21 cellular contexts compared by ENCODE assay signal in the genomic region with DNA sequence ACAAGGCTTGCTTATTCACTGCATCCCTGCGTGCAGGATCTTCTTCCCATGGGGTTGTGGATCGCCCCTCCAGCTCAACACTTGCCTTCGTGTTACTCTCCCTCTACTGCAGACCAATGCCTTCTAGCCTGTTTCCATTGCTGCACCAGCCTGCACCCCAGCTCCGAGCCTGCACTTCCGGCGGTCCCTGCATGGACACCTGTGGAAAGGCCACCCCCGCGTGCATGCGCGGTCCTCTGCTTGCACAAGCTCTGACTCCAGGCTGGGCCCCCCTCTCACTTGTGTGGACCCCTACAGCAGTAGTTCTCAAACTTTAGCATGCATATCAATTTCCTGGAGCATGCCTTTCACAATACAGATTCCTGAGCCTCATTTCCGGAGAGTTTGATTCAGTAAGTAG. TPM values are rescaled to one million over a fixed set of nuclear protein-coding genes. Genes with fewer than 3 reads are reported as not detected.
DNase-seq lines count a peak whose midpoint lies in the region; ATAC-seq, FAIRE-seq and TF ChIP-seq lines count a peak whose summit lies in the region.
"Had no signal": no experiment of that assay in that cellular context is flagged by ENCODE, and none has a peak within 500 bp of the region (broad histone marks: within the 10 kb centered on the region; RNA-seq: fewer than 3 reads in every experiment).

No MANE protein-coding gene starts in this region.

- H3K4me3 Mint-ChIP-seq in Caco-2 (ENCODE audit: unreplicated experiment): no peak overlapping the region
- H3K4me3 Mint-ChIP-seq in neural crest cell: no peak overlapping the region
- H3K4me3 Mint-ChIP-seq in naive thymus-derived CD8-positive, alpha-beta T cell: no peak overlapping the region
- H3K4me3 Mint-ChIP-seq: CD4-positive, alpha-beta T cell had no signal

- peak; percentile 56 for FAIRE-seq in urothelium cell line (lab: Jason Lieb, UNC)
- FAIRE-seq: A549, HepG2 had no signal

- POLR2A ChIA-PET in Caco-2 (lab: Charles Lee): no interaction called here
- POLR2A ChIA-PET in RWPE1 (lab: Yijun Ruan, JAX; ENCODE audit: low non-redundant PET): no interaction called here
- POLR2A ChIA-PET in naive thymus-derived CD8-positive, alpha-beta T cell (lab: Charles Lee): no interaction called here

- H3K27ac ChIP-seq in RWPE1 (peak overlapping the region; percentile 95), thyroid gland (no peak overlapping the region)
- H3K27ac ChIP-seq: 22Rv1, A549, C4-2B, GM23248 had no signal

- TF ChIP-seq CTCF in Caco-2 (IDR thresholded peaks at IDR 0.05; ENCODE audit: insufficient read depth in 1 of 2, low read depth in 1 of 2, low read length in 1 of 2, severe bottlenecking in 1 of 2, unreplicated experiment in 1 of 2) (no peak), RWPE1 (conservative IDR thresholded peaks at IDR 0.05; ENCODE audit: low read depth) (no peak), neural crest cell (conservative IDR thresholded peaks at IDR 0.05) (no peak), GM13976 (IDR thresholded peaks at IDR 0.05; ENCODE audit: borderline replicate concordance, control extremely low read depth, extremely low read depth, insufficient read depth, missing control alignments) (no peak), thyroid gland (IDR thresholded peaks at IDR 0.05) (no peak)

- no peak for ATAC-seq in naive thymus-derived CD8-positive, alpha-beta T cell
- ATAC-seq: A549, HepG2 had no signal

- H3K27ac Mint-ChIP-seq in Caco-2 (ENCODE audit: unreplicated experiment) (peak overlapping the region; percentile 76), neural crest cell (ENCODE audit: unreplicated experiment) (peak overlapping the region; percentile 31)
- no peak overlapping the region for H3K27ac Mint-ChIP-seq in naive thymus-derived CD8-positive, alpha-beta T cell
- H3K27ac Mint-ChIP-seq: CD4-positive, alpha-beta T cell; IgD-negative memory B cell had no signal

- H3K4me1 ChIP-seq in Caco-2: peaks cover 68% of the 10 kb centered on the region
- H3K4me1 ChIP-seq in thyroid gland: no peaks in the 10 kb centered on the region
- H3K4me1 ChIP-seq: HAP-1 had no signal

- H3K9me3 Mint-ChIP-seq in Caco-2 (ENCODE audit: unreplicated experiment) (no peaks in the 10 kb centered on the region), neural crest cell (no peaks in the 10 kb centered on the region)
- H3K9me3 Mint-ChIP-seq in naive thymus-derived CD8-positive, alpha-beta T cell: no peaks in the 10 kb centered on the region
- H3K9me3 Mint-ChIP-seq: CD4-positive, alpha-beta T cell; IgD-negative memory B cell had no signal

- H3K36me3 ChIP-seq in Caco-2 (ENCODE audit: control insufficient read depth, insufficient read depth, low read length): no peaks in the 10 kb centered on the region
- no peaks in the 10 kb centered on the region for H3K36me3 ChIP-seq in thyroid gland
- H3K36me3 ChIP-seq: HAP-1 had no signal

- no peak for TF ChIP-seq POLR2A in thyroid gland (IDR thresholded peaks at IDR 0.05)

- WGBS in thyroid gland, 2 donors: 87 to 90% methylated on average over 11 of the region's 11 CpGs

- CTCF ChIA-PET in Caco-2 (lab: Charles Lee): no interaction called here
- CTCF ChIA-PET in RWPE1 (lab: Yijun Ruan, JAX): interaction anchor here (0.6 kb wide), 1 partner anchor 624 kb away, joined by 3 read pairs; no protein-coding TSS in a partner anchor

- BruUV-seq in Caco-2 (replicated peaks; lab: Mats Ljungman, UMichigan): no TSS peak

- H3K9me3 ChIP-seq in Caco-2: no peaks in the 10 kb centered on the region
- H3K9me3 ChIP-seq in thyroid gland: no peaks in the 10 kb centered on the region
- H3K9me3 ChIP-seq: A549, HAP-1 had no signal

- H3K4me3 ChIP-seq in Caco-2 (ENCODE audit: low read depth, low read length) (no peak overlapping the region), thyroid gland (replicated peaks in 1 of 3) (no peak overlapping the region)
- H3K4me3 ChIP-seq: A549, GM23248, HAP-1 had no signal

- H3K4me1 Mint-ChIP-seq in Caco-2 (ENCODE audit: low read depth, unreplicated experiment): peaks cover 50% of the 10 kb centered on the region
- peaks cover 10% of the 10 kb centered on the region for H3K4me1 Mint-ChIP-seq in neural crest cell
- H3K4me1 Mint-ChIP-seq in naive thymus-derived CD8-positive, alpha-beta T cell: peaks cover 0 to 5% (median 3%) of the 10 kb centered on the region in 4 donors

- in situ Hi-C loops in GM13976 (cut with MboI; ENCODE audit: low sequenced_read_pairs, unreplicated experiment): no loop called here

- DNase-seq in Caco-2: no peak
- DNase-seq in RWPE1 (ENCODE audit: low spot score): no peak
- DNase-seq in neural crest cell (ENCODE audit: low read depth, low spot score): no peak
- no peak for DNase-seq in urothelium cell line (ENCODE audit: low spot score)
- no peak for DNase-seq in GM13976 (ENCODE audit: low spot score)
- no peak for DNase-seq in thyroid gland
- DNase-seq in naive thymus-derived CD8-positive, alpha-beta T cell: no peak
- DNase-seq: AML-193; Calu3; CD4-positive, alpha-beta T cell; DMS79 treated with DMSO at 0.1 percent for 48 hours; GF-D8; GM23248; KBM-7 had no signal

- intact Hi-C loops in Caco-2 (cut with micrococcal nuclease; ENCODE audit: unreplicated experiment) (no loop called here), thyroid gland (cut with DNase I) (no loop called here)

- H3K27me3 Mint-ChIP-seq in Caco-2 (ENCODE audit: insufficient read depth, unreplicated experiment) (no peaks in the 10 kb centered on the region), neural crest cell (ENCODE audit: low read depth) (no peaks in the 10 kb centered on the region)
- H3K27me3 Mint-ChIP-seq in naive thymus-derived CD8-positive, alpha-beta T cell: no peaks in the 10 kb centered on the region
- H3K27me3 Mint-ChIP-seq: CD4-positive, alpha-beta T cell had no signal

- H3K27me3 ChIP-seq in Caco-2 (replicated peaks; ENCODE audit: control insufficient read depth, insufficient read depth, low read length) (no peaks in the 10 kb centered on the region), thyroid gland (no peaks in the 10 kb centered on the region)

- peaks cover 56% of the 10 kb centered on the region for H3K36me3 Mint-ChIP-seq in Caco-2 (ENCODE audit: insufficient read depth, unreplicated experiment)
- no peaks in the 10 kb centered on the region for H3K36me3 Mint-ChIP-seq in neural crest cell (ENCODE audit: low read depth)
- no peaks in the 10 kb centered on the region for H3K36me3 Mint-ChIP-seq in naive thymus-derived CD8-positive, alpha-beta T cell
- H3K36me3 Mint-ChIP-seq: IgD-negative memory B cell had no signal

RNA-seq across cellular contexts. Expression of a gene that starts 32.9 kb away (rescaled TPM):
- 119 and 120 TPM in 2 replicates for total RNA-seq in Caco-2 (2022)
- total RNA-seq in neural crest cell: 0.63 TPM in 1 of 2 replicates, not detected in the other
- total RNA-seq in thyroid gland: not detected
- not detected for total RNA-seq in naive thymus-derived CD8-positive, alpha-beta T cell
- not detected for polyA plus RNA-seq in naive thymus-derived CD8-positive, alpha-beta T cell
- polyA plus RNA-seq: BJ had no signal

RNA-seq across cellular contexts. Expression of a gene that starts 45.9 kb away (rescaled TPM):
- 96.8 and 101 TPM in 2 replicates for total RNA-seq in Caco-2 (2022)
- 27.2 and 27.4 TPM in 2 replicates for total RNA-seq in neural crest cell
- total RNA-seq in thyroid gland: 10 to 100 TPM; 49.5 to 95.6 (median 68.5) TPM
- total RNA-seq in naive thymus-derived CD8-positive, alpha-beta T cell: 100 to 1,000 TPM; 108 to 114 TPM
- 10 to 100 TPM; 36.6 to 41.6 (median 39.0) TPM for polyA plus RNA-seq in naive thymus-derived CD8-positive, alpha-beta T cell

Comparison
In these comparisons a context has a peak if more than half of its experiments do, and no peak if none do; other contexts are left out.
1. H3K27ac Mint-ChIP-seq: peak in Caco-2 (single experiment) and neural crest cell (single experiment); none in naive thymus-derived CD8-positive, alpha-beta T cell (0 of 10).
2. RNA of a gene that starts 32.9 kb away (total RNA-seq): 119 to 120 TPM in Caco-2; 0.63 TPM in neural crest cell, not detected in thyroid gland and not detected in naive thymus-derived CD8-positive, alpha-beta T cell; every median in the first group is over 10 times any median in the second.